In genomic region chr6:117504478-117505144, GRCh38 we compare ENCODE assay signal across 1 cellular context.
TF ChIP-seq lines count a peak whose summit lies in the region.

No MANE protein-coding gene starts in this region.

TF ChIP-seq in IMR-90, 13 proteins besides CTCF, POLR2A, EP300 and RAD21:
- TF ChIP-seq RFX5 (IDR thresholded peaks at IDR 0.05; ENCODE audit: low read depth, low read length), result no peak
- no peak for TF ChIP-seq USF2 (IDR thresholded peaks at IDR 0.05; ENCODE audit: low read depth, low read length)
- no peak for TF ChIP-seq CEBPB (IDR thresholded peaks at IDR 0.05; ENCODE audit: low read depth, low read length)
- TF ChIP-seq FOS (IDR thresholded peaks at IDR 0.05; ENCODE audit: low read depth, low read length), result no peak
- TF ChIP-seq ELK1 (IDR thresholded peaks at IDR 0.05; ENCODE audit: borderline replicate concordance, low read depth, low read length), result no peak
- no peak for TF ChIP-seq RCOR1 (IDR thresholded peaks at IDR 0.05; ENCODE audit: insufficient replicate concordance, low read length)
- TF ChIP-seq BHLHE40 (IDR thresholded peaks at IDR 0.05; ENCODE audit: low read depth, low read length), result no peak
- TF ChIP-seq SMC3 (IDR thresholded peaks at IDR 0.05; ENCODE audit: low read depth, low read length), result no peak
- TF ChIP-seq MXI1 (IDR thresholded peaks at IDR 0.05; ENCODE audit: borderline replicate concordance, low read depth, low read length), result no peak
- no peak for TF ChIP-seq CHD1 (IDR thresholded peaks at IDR 0.05; ENCODE audit: low read depth, low read length)
- TF ChIP-seq NFE2L2 (IDR thresholded peaks at IDR 0.05; ENCODE audit: low read depth, low read length), result no peak
- no peak for TF ChIP-seq MAFK (IDR thresholded peaks at IDR 0.05; ENCODE audit: low read depth, low read length)
- TF ChIP-seq MAZ (IDR thresholded peaks at IDR 0.05; ENCODE audit: borderline replicate concordance, low read depth, low read length), result no peak
